Comparison of ENCODE assay signal across 8 cellular contexts in genomic region chr7:74101061-74101681, GRCh38. TPM values are rescaled to one million over a fixed set of nuclear protein-coding genes. Genes with fewer than 3 reads are reported as not detected.
DNase-seq lines count a peak whose midpoint lies in the region; ATAC-seq and TF ChIP-seq lines count a peak whose summit lies in the region.

No MANE protein-coding gene starts in this region.

- H3K4me3 ChIP-seq in heart left ventricle (no peak overlapping the region), right cardiac atrium (ENCODE audit: low read length) (no peak overlapping the region), choroid plexus epithelial cell (ENCODE audit: low read depth, low read length) (no peak overlapping the region), PC-3 (ENCODE audit: low read length) (no peak overlapping the region)

- H3K36me3 ChIP-seq in heart left ventricle = peaks cover 0 to 92% (median 62%) of the 10 kb centered on the region in 9 donors
- peaks cover 23% of the 10 kb centered on the region for H3K36me3 ChIP-seq in PC-3 (ENCODE audit: low read depth, low read length)

- no TSS peak for BruUV-seq in PC-3 (replicated peaks; lab: Mats Ljungman, UMichigan)

- CTCF ChIA-PET in PC-3 (lab: Charles Lee) = no interaction called here

- peak in 2 of 5 donors; percentile 48 to 64 for DNase-seq in heart left ventricle
- no peak for DNase-seq in right cardiac atrium
- DNase-seq in choroid plexus epithelial cell (ENCODE audit: low read depth) = peak; percentile 28
- no peak for DNase-seq in activated naive CD4-positive, alpha-beta T cell treated with anti-CD3 and anti-CD28 coated beads, Interleukin-2, amount 50 U/mL, for 16 hours
- DNase-seq in foreskin keratinocyte = no peak
- DNase-seq in activated CD4-positive, alpha-beta T cell treated with anti-CD3 and anti-CD28 coated beads for 48 hours = no peak
- no peak for DNase-seq in PC-3

- 74 to 80% (median 79%) methylated on average over 8 of the region's 8 CpGs for WGBS in heart left ventricle, 4 donors
- 57% methylated on average over 8 of the region's 8 CpGs for WGBS in right cardiac atrium

- no peak overlapping the region for H3K9ac ChIP-seq in PC-3 (ENCODE audit: low read length)

- H3K9me3 ChIP-seq in heart left ventricle = no peaks in the 10 kb centered on the region
- no peaks in the 10 kb centered on the region for H3K9me3 ChIP-seq in right cardiac atrium (ENCODE audit: control insufficient read depth, low read length)
- H3K9me3 ChIP-seq in PC-3 (ENCODE audit: low read length) = peaks cover 11% of the 10 kb centered on the region

- TF ChIP-seq POLR2A in heart left ventricle (IDR thresholded peaks at IDR 0.05) = no peak

- H3F3A ChIP-seq in PC-3 (ENCODE audit: low read length, unreplicated experiment) = peaks cover 11% of the 10 kb centered on the region

- H3K4me1 ChIP-seq in heart left ventricle = peaks cover 0 to 12% (median 0%) of the 10 kb centered on the region in 12 donors
- H3K4me1 ChIP-seq in right cardiac atrium (ENCODE audit: control insufficient read depth, insufficient read depth, low read length) = no peaks in the 10 kb centered on the region
- H3K4me1 ChIP-seq in foreskin keratinocyte = peaks cover 12% of the 10 kb centered on the region
- peaks cover 33% of the 10 kb centered on the region for H3K4me1 ChIP-seq in PC-3 (ENCODE audit: insufficient read depth, low read length)

- no peak overlapping the region for H2AFZ ChIP-seq in PC-3 (ENCODE audit: low read length)

- H3K27me3 ChIP-seq in heart left ventricle = no peaks in the 10 kb centered on the region
- H3K27me3 ChIP-seq in right cardiac atrium (ENCODE audit: control insufficient read depth, insufficient read depth) = no peaks in the 10 kb centered on the region
- H3K27me3 ChIP-seq in foreskin keratinocyte = no peaks in the 10 kb centered on the region
- no peaks in the 10 kb centered on the region for H3K27me3 ChIP-seq in PC-3 (ENCODE audit: low read length)

- peak overlapping the region in 1 of 12 donors; percentile 24 for H3K27ac ChIP-seq in heart left ventricle
- no peak overlapping the region for H3K27ac ChIP-seq in right cardiac atrium (ENCODE audit: low read length)
- H3K27ac ChIP-seq in foreskin keratinocyte = no peak overlapping the region
- H3K27ac ChIP-seq in PC-3 (ENCODE audit: low read length) = no peak overlapping the region

- no peaks in the 10 kb centered on the region for H4K20me1 ChIP-seq in PC-3 (ENCODE audit: low read length)

- no peak for TF ChIP-seq CTCF in heart left ventricle (IDR thresholded peaks at IDR 0.05)
- TF ChIP-seq CTCF in choroid plexus epithelial cell (conservative IDR thresholded peaks at IDR 0.05; ENCODE audit: low read depth, low read length) = no peak
- no peak for TF ChIP-seq CTCF in foreskin keratinocyte (conservative IDR thresholded peaks at IDR 0.05)
- TF ChIP-seq CTCF in PC-3 (conservative IDR thresholded peaks at IDR 0.05; ENCODE audit: low read depth, low read length) = no peak

- peak in 3 of 4 donors; percentile 66 to 81 (median 76) for ATAC-seq in heart left ventricle
- ATAC-seq in right cardiac atrium = no peak
- ATAC-seq in HG03097 (IDR thresholded peaks at IDR 0.05; ENCODE audit: low FRiP score, unreplicated experiment) = peak; percentile 63
- no peak for ATAC-seq in foreskin keratinocyte
- no peak for ATAC-seq in PC-3

- H3K4me2 ChIP-seq in PC-3 (ENCODE audit: low read length) = no peak overlapping the region

- intact Hi-C loops in heart left ventricle (cut with DNase I) = loop anchor here in 1 of 10 donors (1.0 kb wide), 1 partner anchor 12 kb away; no protein-coding TSS in a partner anchor
- intact Hi-C loops in right cardiac atrium (cut with DNase I) = no loop called here
- intact Hi-C loops in PC-3 (cut with micrococcal nuclease) = no loop called here

- H3K9me2 ChIP-seq in PC-3 (replicated peaks; ENCODE audit: low read length) = no peaks in the 10 kb centered on the region

- H3K79me2 ChIP-seq in PC-3 (ENCODE audit: low read length) = no peaks in the 10 kb centered on the region

- POLR2A ChIA-PET in PC-3 (lab: Charles Lee; ENCODE audit: unreplicated experiment) = no interaction called here

RNA-seq across cellular contexts. Expression of gene LIMK1, which starts 17.6 kb away (rescaled TPM):
- total RNA-seq in heart left ventricle (10 to 100 TPM in 7 of 9 donors, 1 to 10 TPM in 2; 9.3 to 23.2 (median 11.6) TPM), right cardiac atrium (10 to 100 TPM; 10.4 to 13.5 (median 11.9) TPM), foreskin keratinocyte (23.8 and 26.3 TPM in 2 replicates), PC-3 (2014; rRNA removed) (40.3 and 54.3 TPM in 2 replicates)
- polyA plus RNA-seq in heart left ventricle (1 to 10 TPM; 6.3 to 9.3 TPM), right cardiac atrium (7.6 TPM), foreskin keratinocyte (17.8 and 18.1 TPM in 2 replicates)

Comparison
In these comparisons a context has a peak if more than half of its experiments do, and no peak if none do; other contexts are left out.
1. ATAC-seq: peak in heart left ventricle (3 of 4) and HG03097 (single experiment); none in right cardiac atrium (0 of 2), foreskin keratinocyte (single experiment) and PC-3 (single experiment).